8 cellular contexts compared by ENCODE assay signal in genomic region chr14:99271951-99272668, GRCh38. TPM values are rescaled to one million over a fixed set of nuclear protein-coding genes. Genes with fewer than 3 reads are reported as not detected.
DNase-seq lines count a peak whose midpoint lies in the region; ATAC-seq and TF ChIP-seq lines count a peak whose summit lies in the region.

Gene BCL11B, minus strand, starts transcription at chr14:99272197. Its CDS starts 979 bp downstream, at chr14:99271218.

- H3K4me3 ChIP-seq in BJ (ENCODE audit: low read depth, low read length) (peak within 1 kb of the TSS; percentile 32), mononuclear cell (ENCODE audit: low read length) (peak within 1 kb of the TSS; percentile 74)

- H3K4me3 Mint-ChIP-seq in activated CD8-positive, alpha-beta T cell treated with anti-CD3 and anti-CD28 coated beads, Interleukin-2, amount 10 ng/mL, durations not matched to agents 7 days and 5 days: peak within 1 kb of the TSS; percentile 88

- CTCF ChIA-PET in BJ (lab: Yijun Ruan, JAX): interaction anchor here (1.1 kb wide), 1 partner anchor 83 kb away, joined by 3 read pairs; no protein-coding TSS in a partner anchor
- CTCF ChIA-PET in activated CD8-positive, alpha-beta T cell treated with anti-CD3 and anti-CD28 coated beads, Interleukin-2, amount 10 ng/mL, durations not matched to agents 7 days and 5 days (lab: Charles Lee): interaction anchor here (0.5 to 13.9 kb wide), 19 partner anchors 11 to 1294 kb away, joined by 3 to 373 read pairs (median 4); no protein-coding TSS in a partner anchor

- peaks cover 33% of the 10 kb centered on the region for H3K36me3 Mint-ChIP-seq in activated CD8-positive, alpha-beta T cell treated with anti-CD3 and anti-CD28 coated beads, Interleukin-2, amount 10 ng/mL, durations not matched to agents 7 days and 5 days (ENCODE audit: low read depth)

- DNase-seq in BJ (ENCODE audit: low read depth) (no peak), NCI-H774 (lab: John Stamatoyannopoulos, UW) (peak; percentile 34)
- peak; percentile 96 for DNase-seq in activated CD8-positive, alpha-beta T cell treated with anti-CD3 and anti-CD28 coated beads, Interleukin-2, amount 10 ng/mL, durations not matched to agents 7 days and 5 days
- peak; percentile 80 for DNase-seq in effector CD8-positive, alpha-beta T cell (lab: John Stamatoyannopoulos, UW)
- DNase-seq in stimulated activated CD8-positive, alpha-beta memory T cell treated with anti-CD3 and anti-CD28 coated beads, Interleukin-4, amount 100 ng/mL, for 24 hours (ENCODE audit: low read depth): peak; percentile 76

- ATAC-seq in GM19328 (IDR thresholded peaks at IDR 0.05; ENCODE audit: unreplicated experiment): peak; percentile 81
- peak; percentile 85 for ATAC-seq in HG03558 (IDR thresholded peaks at IDR 0.05; ENCODE audit: extremely low read depth, unreplicated experiment)
- ATAC-seq in activated CD8-positive, alpha-beta T cell treated with anti-CD3 and anti-CD28 coated beads, Interleukin-2, amount 10 ng/mL, durations not matched to agents 7 days and 5 days: peak; percentile 74

- peak within 1 kb of the TSS; percentile 93 for H3K27ac Mint-ChIP-seq in activated CD8-positive, alpha-beta T cell treated with anti-CD3 and anti-CD28 coated beads, Interleukin-2, amount 10 ng/mL, durations not matched to agents 7 days and 5 days

- H3K4me1 Mint-ChIP-seq in activated CD8-positive, alpha-beta T cell treated with anti-CD3 and anti-CD28 coated beads, Interleukin-2, amount 10 ng/mL, durations not matched to agents 7 days and 5 days (ENCODE audit: low read depth): peaks cover 27% of the 10 kb centered on the region

- H3K4me1 ChIP-seq in mononuclear cell (ENCODE audit: insufficient read depth, low read length): peaks cover 25% of the 10 kb centered on the region

- H3K36me3 ChIP-seq in BJ (ENCODE audit: control insufficient read depth, insufficient read depth, low read length): no peaks in the 10 kb centered on the region

- H3K27me3 ChIP-seq in BJ (ENCODE audit: control insufficient read depth, insufficient read depth, low read length) (peaks cover 21% of the 10 kb centered on the region), mononuclear cell (ENCODE audit: insufficient read depth, low read length) (peaks cover 58% of the 10 kb centered on the region)

- no peaks in the 10 kb centered on the region for H3K9me3 Mint-ChIP-seq in activated CD8-positive, alpha-beta T cell treated with anti-CD3 and anti-CD28 coated beads, Interleukin-2, amount 10 ng/mL, durations not matched to agents 7 days and 5 days (ENCODE audit: insufficient read depth)

- no peaks in the 10 kb centered on the region for H3K9me3 ChIP-seq in mononuclear cell (ENCODE audit: low read depth, low read length)

- peaks cover 17% of the 10 kb centered on the region for H3K27me3 Mint-ChIP-seq in activated CD8-positive, alpha-beta T cell treated with anti-CD3 and anti-CD28 coated beads, Interleukin-2, amount 10 ng/mL, durations not matched to agents 7 days and 5 days (ENCODE audit: low read depth)

- POLR2A ChIA-PET in BJ (lab: Charles Lee): no interaction called here
- POLR2A ChIA-PET in activated CD8-positive, alpha-beta T cell treated with anti-CD3 and anti-CD28 coated beads, Interleukin-2, amount 10 ng/mL, durations not matched to agents 7 days and 5 days (lab: Charles Lee): interaction anchor here (0.6 to 20.3 kb wide), 28 partner anchors 10 to 1547 kb away, joined by 3 to 767 read pairs (median 4); partner anchors contain the start of gene SETD3

- peak; percentile 54 for TF ChIP-seq CTCF in BJ (IDR thresholded peaks at IDR 0.05; ENCODE audit: insufficient read depth, low read depth, low read length)

RNA-seq across cellular contexts. Expression of gene BCL11B, which starts in this region (rescaled TPM):
- not detected in 2 replicates for polyA plus RNA-seq in BJ (2011; rRNA removed)
- polyA minus RNA-seq in BJ (2011; rRNA and poly(A)+ RNA removed): not detected in 2 replicates
- 10 to 100 TPM; 68.6 to 70.6 TPM for total RNA-seq in activated CD8-positive, alpha-beta T cell treated with anti-CD3 and anti-CD28 coated beads, Interleukin-2, amount 10 ng/mL, durations not matched to agents 7 days and 5 days
- 101 TPM for total RNA-seq in mononuclear cell
